In the genomic region with DNA sequence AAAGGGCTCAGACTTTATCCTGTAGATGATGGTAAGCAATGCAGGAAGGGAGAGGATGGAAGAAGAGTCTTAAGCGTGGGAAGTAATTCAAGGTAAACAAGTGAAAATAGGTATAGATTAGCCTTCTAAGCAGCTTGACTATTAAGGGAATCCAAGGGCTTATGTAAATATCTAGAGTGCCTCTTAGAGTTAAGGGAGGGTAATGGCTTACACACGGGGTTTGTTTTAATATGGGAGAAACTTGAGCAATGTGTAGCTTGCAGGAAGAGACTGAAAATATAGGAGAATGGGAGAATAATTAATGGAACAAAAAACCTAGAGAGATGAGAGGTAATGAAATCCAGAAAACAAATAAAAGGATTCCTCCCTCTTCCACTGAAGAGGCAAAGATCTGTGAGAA, we compare ENCODE assay signal across 1 cellular context.
TF ChIP-seq lines count a peak whose summit lies in the region.

No MANE protein-coding gene starts in this region.

TF ChIP-seq in H1, 55 proteins besides CTCF, POLR2A, EP300 and RAD21 (continued from another document):
- TF ChIP-seq NANOG (IDR thresholded peaks at IDR 0.05; ENCODE audit: insufficient read depth, low read depth, low read length, poor library complexity, severe bottlenecking) (no peak), EZH2 (IDR thresholded peaks at IDR 0.05; ENCODE audit: low read depth, low read length, severe bottlenecking) (no peak), BCL11A (IDR thresholded peaks at IDR 0.05; ENCODE audit: low read depth in 2 of 2, low read length in 2 of 2) (no peak), CHD1 (IDR thresholded peaks at IDR 0.05; ENCODE audit: low read depth, low read length) (no peak), TCF12 (IDR thresholded peaks at IDR 0.05; ENCODE audit: low read depth, low read length) (no peak), CEBPB (IDR thresholded peaks at IDR 0.05; ENCODE audit: low read depth, low read length) (no peak), CTBP2 (IDR thresholded peaks at IDR 0.05; ENCODE audit: borderline replicate concordance, insufficient read depth, insufficient read length, low read length) (no peak)
- TF ChIP-seq, protein P1, sequence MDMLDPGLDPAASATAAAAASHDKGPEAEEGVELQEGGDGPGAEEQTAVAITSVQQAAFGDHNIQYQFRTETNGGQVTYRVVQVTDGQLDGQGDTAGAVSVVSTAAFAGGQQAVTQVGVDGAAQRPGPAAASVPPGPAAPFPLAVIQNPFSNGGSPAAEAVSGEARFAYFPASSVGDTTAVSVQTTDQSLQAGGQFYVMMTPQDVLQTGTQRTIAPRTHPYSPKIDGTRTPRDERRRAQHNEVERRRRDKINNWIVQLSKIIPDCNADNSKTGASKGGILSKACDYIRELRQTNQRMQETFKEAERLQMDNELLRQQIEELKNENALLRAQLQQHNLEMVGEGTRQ (IDR thresholded peaks at IDR 0.05; ENCODE audit: low read length): no peak
TF ChIP-seq in H1: peak in this region for 0.
